In genomic region chr12:112842441-112842840, GRCh38 we compare ENCODE assay signal across 19 cellular contexts. TPM values are rescaled to one million over a fixed set of nuclear protein-coding genes. Genes with fewer than 3 reads are reported as not detected.
DNase-seq lines count a peak whose midpoint lies in the region; ATAC-seq, FAIRE-seq and TF ChIP-seq lines count a peak whose summit lies in the region.
"Had no signal": no experiment of that assay in that cellular context is flagged by ENCODE, and none has a peak within 500 bp of the region (broad histone marks: within the 10 kb centered on the region; RNA-seq: fewer than 3 reads in every experiment).

No MANE protein-coding gene starts in this region.

- H3K9me3 ChIP-seq in A549 (peaks cover 6% of the 10 kb centered on the region; the same call in 1 of the 3 replicates), HUES48 (ENCODE audit: control insufficient read depth, insufficient read depth, low read length) (no peaks in the 10 kb centered on the region), endodermal cell (ENCODE audit: control insufficient read depth, low read length) (no peaks in the 10 kb centered on the region)

- H3K23ac ChIP-seq in mesendoderm (ENCODE audit: low read length), result no peak overlapping the region

- H2BK15ac ChIP-seq in mesendoderm (replicated peaks; ENCODE audit: low read depth), result no peak overlapping the region

- H4K5ac ChIP-seq in mesendoderm (ENCODE audit: low read length), result no peak overlapping the region

- no peak for TF ChIP-seq CTCF in A549 (IDR thresholded peaks at IDR 0.05)
- TF ChIP-seq CTCF in endodermal cell (conservative IDR thresholded peaks at IDR 0.05), result no peak

- H3K4me2 ChIP-seq in A549 (peak overlapping the region; percentile 59), mesendoderm (ENCODE audit: low read length) (no peak overlapping the region)

- H3K4me3 ChIP-seq in A549, result no peak overlapping the region
- no peak overlapping the region for H3K4me3 ChIP-seq in HUES48 (ENCODE audit: low read depth, low read length)
- no peak overlapping the region for H3K4me3 ChIP-seq in endodermal cell (ENCODE audit: low read length)
- no peak overlapping the region for H3K4me3 ChIP-seq in mesendoderm (ENCODE audit: low read length)

- intact Hi-C loops in sciatic nerve (cut with DNase I), result no loop called here

- H3K27me3 ChIP-seq in HUES48 (ENCODE audit: control insufficient read depth, insufficient read depth, low read length) (no peaks in the 10 kb centered on the region), endodermal cell (ENCODE audit: control insufficient read depth, insufficient read depth, low read length, poor library complexity, severe bottlenecking) (peaks cover 83% of the 10 kb centered on the region), mesendoderm (ENCODE audit: insufficient read depth, low read length, poor library complexity) (no peaks in the 10 kb centered on the region)

- peak overlapping the region; percentile 69 for H2BK120ac ChIP-seq in mesendoderm (ENCODE audit: low read depth, low read length)

- H3K36me3 Mint-ChIP-seq in endodermal cell (ENCODE audit: low read depth), result no peaks in the 10 kb centered on the region
- H3K36me3 Mint-ChIP-seq: CD14-positive monocyte; CD8-positive, alpha-beta T cell had no signal

- no peak overlapping the region for H3K4me3 Mint-ChIP-seq in endodermal cell
- H3K4me3 Mint-ChIP-seq: CD14-positive monocyte; CD8-positive, alpha-beta T cell; HFFc6 had no signal

- H3K4me1 ChIP-seq in A549, result peaks cover 58% of the 10 kb centered on the region
- H3K4me1 ChIP-seq in HUES48 (ENCODE audit: control insufficient read depth, insufficient read depth, low read length), result peaks cover 21% of the 10 kb centered on the region
- peaks cover 21% of the 10 kb centered on the region for H3K4me1 ChIP-seq in endodermal cell (ENCODE audit: control insufficient read depth, insufficient read depth, low read length)
- H3K4me1 ChIP-seq in mesendoderm (ENCODE audit: control insufficient read depth, low read depth, low read length), result peaks cover 17% of the 10 kb centered on the region

- H3K79me1 ChIP-seq in mesendoderm (ENCODE audit: low read length), result no peaks in the 10 kb centered on the region

- peak overlapping the region; percentile 45 for H2AK5ac ChIP-seq in mesendoderm (ENCODE audit: low read length)

- no peak for TF ChIP-seq RAD21 in A549 (conservative IDR thresholded peaks at IDR 0.05 in 1 of 2, IDR thresholded peaks at IDR 0.05 in 1 of 2)

- no peaks in the 10 kb centered on the region for H3K79me2 ChIP-seq in mesendoderm (ENCODE audit: control insufficient read depth, insufficient read depth, low read length)

- H3K27ac ChIP-seq in A549 (peak overlapping the region; percentile 90 to 95), HUES48 (ENCODE audit: low read depth, low read length) (peak overlapping the region; percentile 65), endodermal cell (ENCODE audit: low read depth, low read length) (no peak overlapping the region), mesendoderm (ENCODE audit: low read depth, low read length) (peak overlapping the region; percentile 39)

- H3K56ac ChIP-seq in mesendoderm (ENCODE audit: low read length), result peak overlapping the region; percentile 71

- H3K27me3 Mint-ChIP-seq in endodermal cell (ENCODE audit: insufficient read depth), result peaks cover 78% of the 10 kb centered on the region

- CTCF ChIA-PET in A549 (lab: Yijun Ruan, JAX), result interaction anchor here (1.3 kb wide), 1 partner anchor 12 kb away, joined by 4 read pairs; no protein-coding TSS in a partner anchor

- DNase-seq in A549 (ENCODE audit: low read depth in 1 of 2, low spot score in 1 of 2), result no peak
- peak; percentile 61 for DNase-seq in endodermal cell
- no peak for DNase-seq in mesendoderm
- no peak for DNase-seq in G401 (ENCODE audit: low spot score)
- no peak for DNase-seq in sciatic nerve (ENCODE audit: low spot score)
- DNase-seq in GM19240 (ENCODE audit: insufficient read length, low spot score), result no peak
- DNase-seq: CD8-positive, alpha-beta T cell; DMS153; DMS79 treated with DMSO at 0.1 percent for 48 hours; GDM1; HFFc6 had no signal

- peak overlapping the region; percentile 54 for H2BK5ac ChIP-seq in mesendoderm (ENCODE audit: low read length)

- H3K36me3 ChIP-seq in HUES48 (ENCODE audit: control insufficient read depth, insufficient read depth, low read length) (no peaks in the 10 kb centered on the region), endodermal cell (ENCODE audit: control insufficient read depth, insufficient read depth, low read length) (no peaks in the 10 kb centered on the region), mesendoderm (ENCODE audit: control insufficient read depth, insufficient read depth, low read length) (no peaks in the 10 kb centered on the region)

- peak overlapping the region; percentile 57 for H3K4ac ChIP-seq in mesendoderm (ENCODE audit: low read depth, low read length)

- peaks cover under 1% of the 10 kb centered on the region for H3K9me3 Mint-ChIP-seq in endodermal cell
- H3K9me3 Mint-ChIP-seq: CD8-positive, alpha-beta T cell had no signal

- H3K9ac ChIP-seq in HUES48 (ENCODE audit: low read depth, low read length) (no peak overlapping the region), endodermal cell (ENCODE audit: extremely low read depth, low read length, poor library complexity, severe bottlenecking) (no peak overlapping the region), mesendoderm (ENCODE audit: low read length) (peak overlapping the region; percentile 35)

- no peak overlapping the region for H4K8ac ChIP-seq in mesendoderm (ENCODE audit: low read depth, low read length)

- no peak for TF ChIP-seq EP300 in A549 (IDR thresholded peaks at IDR 0.05)

- no peak for TF ChIP-seq POLR2A in A549 (IDR thresholded peaks at IDR 0.05; ENCODE audit: low read length)

- no peak overlapping the region for H3K27ac Mint-ChIP-seq in endodermal cell
- H3K27ac Mint-ChIP-seq: CD14-positive monocyte; CD8-positive, alpha-beta T cell; HFFc6 had no signal

- no peak for FAIRE-seq in A549 (lab: Jason Lieb, UNC)
- FAIRE-seq: D721Med, GM19239, HTR-8/SVneo had no signal

- POLR2A ChIA-PET in A549 (lab: Yijun Ruan, JAX), result no interaction called here

- WGBS in A549 (ENCODE audit: missing lambda C conversion rate), result 82% methylated on average over 6 of the region's 6 CpGs
- 87 to 95% methylated on average over 6 of the region's 6 CpGs for WGBS in endodermal cell (ENCODE audit: insufficient coverage in 1 of 2, insufficient read length in 1 of 2), 2 experiments
- no CpG with 5 or more reads among the region's 6 CpGs for WGBS in mesendoderm (ENCODE audit: extremely low coverage, insufficient coverage, low lambda C conversion rate)

- H3K4me1 Mint-ChIP-seq in endodermal cell, result peaks cover 51% of the 10 kb centered on the region
- H3K4me1 Mint-ChIP-seq: CD14-positive monocyte had no signal

- ATAC-seq in A549 (no peak), sciatic nerve (no peak)
- ATAC-seq: CD8-positive, alpha-beta T cell had no signal

- H3K18ac ChIP-seq in mesendoderm (ENCODE audit: low read length), result peak overlapping the region; percentile 73

- in situ Hi-C loops in G401 (cut with HindIII; ENCODE audit: low sequenced_read_pairs), result no loop called here

TF ChIP-seq in A549, 52 proteins besides CTCF, POLR2A, EP300 and RAD21:
- no peak for TF ChIP-seq MYC (IDR thresholded peaks at IDR 0.05; ENCODE audit: borderline replicate concordance, low read length)
- no peak for TF ChIP-seq CEBPB (IDR thresholded peaks at IDR 0.05)
- no peak for TF ChIP-seq CBX8 (IDR thresholded peaks at IDR 0.05)
- TF ChIP-seq SMC3 (IDR thresholded peaks at IDR 0.05), result no peak
- no peak for TF ChIP-seq PBX3 (IDR thresholded peaks at IDR 0.05)

RNA-seq across cellular contexts. Expression of gene RPH3A, which starts 50.9 kb away (rescaled TPM):
- polyA plus RNA-seq in A549 (2011; rRNA removed) (0.22 and 0.31 TPM in 2 replicates), A549 (2017; fragmentation: RNase III; extraction: RNeasy Plus Mini Kit Qiagen cat#74134 plus additional on column Dnase treatment) (0.21 to 0.36 TPM (median 0.27 TPM) in 3 replicates)
- 0.05 and 0.06 TPM in 2 replicates for polyA plus RNA-seq in A549 (2012; cell fraction: cytosol; rRNA removed)
- polyA plus RNA-seq in A549 (2012; cell fraction: nucleus; rRNA removed), result 0.10 and 0.27 TPM in 2 replicates
- 0.29 TPM in 1 of 2 replicates, not detected in the other for polyA minus RNA-seq in A549 (2011; rRNA and poly(A)+ RNA removed)
- total RNA-seq in endodermal cell (not detected), sciatic nerve (0.22 TPM)
- 0.21 TPM for polyA plus RNA-seq in endodermal cell (2013, experiment 1 of 2)
- 0.83 TPM for polyA plus RNA-seq in endodermal cell (2013, experiment 2 of 2)
- polyA plus RNA-seq in mesendoderm (2013, experiment 1 of 2), result 0.04 TPM
- polyA plus RNA-seq in mesendoderm (2013, experiment 2 of 2), result 0.07 TPM
- not detected in 2 replicates for total RNA-seq in G401 (2014; rRNA removed; shearing (Covaris generic))
- total RNA-seq: A172; CD8-positive, alpha-beta T cell; H4; HFFc6 had no signal
- polyA plus RNA-seq: BJ had no signal
